In the genomic region with DNA sequence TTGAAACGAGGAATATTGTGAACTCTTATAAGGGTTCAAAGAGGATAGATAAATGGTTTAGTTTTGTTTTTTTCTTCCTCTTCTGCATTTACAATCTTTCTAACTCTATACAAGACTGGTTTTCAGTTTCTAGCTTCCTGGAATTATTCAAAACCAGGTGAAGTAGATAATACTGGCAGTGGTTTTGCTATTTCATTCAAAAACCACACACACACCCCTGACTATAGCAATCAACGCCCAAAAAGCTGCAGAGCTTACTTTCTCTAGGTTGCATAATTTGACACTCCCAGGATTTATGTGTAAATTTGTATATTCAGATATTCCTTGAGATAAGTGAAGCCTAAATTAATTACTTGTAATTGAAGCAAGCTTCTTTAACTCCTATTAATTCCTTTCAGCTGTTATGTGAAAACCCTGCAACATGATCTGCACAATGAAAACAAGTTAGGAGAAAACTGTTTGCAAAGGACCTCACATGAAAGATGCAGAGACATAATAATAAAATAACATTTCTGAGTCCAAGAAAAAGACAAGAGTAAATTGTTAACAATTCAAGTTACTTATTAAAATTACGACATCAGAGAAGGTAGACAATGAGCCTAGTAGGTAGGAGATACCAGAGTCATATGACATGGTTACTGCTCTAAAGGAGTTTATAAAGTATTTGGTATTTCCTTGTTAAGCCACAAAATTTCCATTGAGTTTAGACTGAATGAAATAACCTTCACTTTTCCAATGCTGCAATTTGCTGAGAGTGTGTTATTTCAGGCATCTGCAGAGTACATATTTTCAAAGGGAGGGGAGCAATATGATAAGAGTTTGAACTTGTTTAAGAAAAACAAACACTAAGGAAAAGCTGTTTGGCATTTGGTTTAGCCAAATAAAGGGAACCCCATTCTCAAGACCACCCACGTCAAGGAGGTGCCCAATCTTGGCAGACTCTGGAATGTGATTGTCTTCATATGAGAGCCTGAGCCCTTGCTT, we compare ENCODE assay signal across 8 cellular contexts. TPM values are rescaled to one million over a fixed set of nuclear protein-coding genes. Genes with fewer than 3 reads are reported as not detected.
A peak's percentile ranks its signal among the peaks of the same experiment; 100 is the strongest.
DNase-seq lines count a peak whose midpoint lies in the region; ATAC-seq, FAIRE-seq and TF ChIP-seq lines count a peak whose summit lies in the region.

No MANE protein-coding gene starts in this region.

- no peaks in the 10 kb centered on the region for H3K27me3 Mint-ChIP-seq in activated CD4-positive, alpha-beta memory T cell treated with anti-CD3 and anti-CD28 coated beads for 36 hours
- H3K27me3 Mint-ChIP-seq in stimulated activated naive CD8-positive, alpha-beta T cell treated with anti-CD3 and anti-CD28 coated beads, Interleukin-15, amount 100 ng/mL, for 72 hours = no peaks in the 10 kb centered on the region

- POLR2A ChIA-PET in activated CD4-positive, alpha-beta memory T cell treated with anti-CD3 and anti-CD28 coated beads for 36 hours (lab: Charles Lee) = interaction anchor here (0.6 to 4.6 kb wide), 12 partner anchors 13 to 103 kb away, joined by 3 to 101 read pairs (median 12); partner anchors contain the start of gene HNRNPA3

- H3K4me2 ChIP-seq in DND-41 (ENCODE audit: insufficient read depth, low read length) = peak overlapping the region; percentile 77

- WGBS in right cardiac atrium = 30% methylated on average over 4 of the region's 4 CpGs

- H3K36me3 Mint-ChIP-seq in activated CD4-positive, alpha-beta memory T cell treated with anti-CD3 and anti-CD28 coated beads for 36 hours = peaks cover 11% of the 10 kb centered on the region

- H3K4me1 ChIP-seq in DND-41 (ENCODE audit: insufficient read depth, low read length) = peaks cover 43% of the 10 kb centered on the region
- H3K4me1 ChIP-seq in HUES6 (ENCODE audit: control insufficient read depth, insufficient read depth, low read length) = peaks cover 33% of the 10 kb centered on the region
- H3K4me1 ChIP-seq in right cardiac atrium (ENCODE audit: control insufficient read depth, insufficient read depth, low read length) = no peaks in the 10 kb centered on the region

- H3K36me3 ChIP-seq in DND-41 (ENCODE audit: insufficient read depth, low read length) (peaks cover 3% of the 10 kb centered on the region; the same call in 1 of the 2 replicates), HUES6 (ENCODE audit: control insufficient read depth, insufficient read depth, low read length) (no peaks in the 10 kb centered on the region; the same call in 1 of the 2 replicates)

- no peak for FAIRE-seq in GM12891 (lab: Jason Lieb, UNC)

- DNase-seq in DND-41 = peak; percentile 48
- DNase-seq in activated CD4-positive, alpha-beta memory T cell treated with anti-CD3 and anti-CD28 coated beads for 36 hours = no peak
- no peak for DNase-seq in right cardiac atrium
- no peak for DNase-seq in stimulated activated naive CD8-positive, alpha-beta T cell treated with anti-CD3 and anti-CD28 coated beads, Interleukin-15, amount 100 ng/mL, for 72 hours
- no peak for DNase-seq in GM12891 (ENCODE audit: insufficient read length, low spot score)
- no peak for DNase-seq in NCI-H1105 (lab: John Stamatoyannopoulos, UW)
- DNase-seq in NCI-H774 (lab: John Stamatoyannopoulos, UW) = no peak

- CTCF ChIA-PET in activated CD4-positive, alpha-beta memory T cell treated with anti-CD3 and anti-CD28 coated beads for 36 hours (lab: Charles Lee) = interaction anchor here (1.1 to 6.1 kb wide), 8 partner anchors 12 to 1264 kb away, joined by 5 to 65 read pairs (median 24); partner anchors contain the start of gene LNPK

- H3K4me1 Mint-ChIP-seq in activated CD4-positive, alpha-beta memory T cell treated with anti-CD3 and anti-CD28 coated beads for 36 hours (ENCODE audit: low read depth) = peaks cover 42% of the 10 kb centered on the region
- H3K4me1 Mint-ChIP-seq in stimulated activated naive CD8-positive, alpha-beta T cell treated with anti-CD3 and anti-CD28 coated beads, Interleukin-15, amount 100 ng/mL, for 72 hours = peaks cover 51% of the 10 kb centered on the region

- no peaks in the 10 kb centered on the region for H3K9me3 Mint-ChIP-seq in activated CD4-positive, alpha-beta memory T cell treated with anti-CD3 and anti-CD28 coated beads for 36 hours
- H3K9me3 Mint-ChIP-seq in stimulated activated naive CD8-positive, alpha-beta T cell treated with anti-CD3 and anti-CD28 coated beads, Interleukin-15, amount 100 ng/mL, for 72 hours = no peaks in the 10 kb centered on the region

- H3K79me2 ChIP-seq in DND-41 (ENCODE audit: insufficient read depth, low read length) = peaks cover 41% of the 10 kb centered on the region

- peak overlapping the region; percentile 99 for H3K27ac Mint-ChIP-seq in activated CD4-positive, alpha-beta memory T cell treated with anti-CD3 and anti-CD28 coated beads for 36 hours
- H3K27ac Mint-ChIP-seq in stimulated activated naive CD8-positive, alpha-beta T cell treated with anti-CD3 and anti-CD28 coated beads, Interleukin-15, amount 100 ng/mL, for 72 hours = peak overlapping the region; percentile 100

- TF ChIP-seq POLR2A in GM12891 (IDR thresholded peaks at IDR 0.05; ENCODE audit: low read depth, low read length) = no peak

- no peaks in the 10 kb centered on the region for H3K9me3 ChIP-seq in DND-41 (ENCODE audit: insufficient read depth, low read length, severe bottlenecking)
- H3K9me3 ChIP-seq in HUES6 (ENCODE audit: control insufficient read depth, insufficient read depth, low read depth, low read length) = no peaks in the 10 kb centered on the region
- no peaks in the 10 kb centered on the region for H3K9me3 ChIP-seq in right cardiac atrium (ENCODE audit: control insufficient read depth, low read length)

- ATAC-seq in DND-41 (ENCODE audit: insufficient read depth, low read depth) (peak; percentile 27), right cardiac atrium (no peak)
- ATAC-seq in stimulated activated naive CD8-positive, alpha-beta T cell treated with anti-CD3 and anti-CD28 coated beads, Interleukin-15, amount 100 ng/mL, for 72 hours = no peak

- peak overlapping the region; percentile 99 for H3K27ac ChIP-seq in DND-41 (ENCODE audit: low read length)
- H3K27ac ChIP-seq in HUES6 (ENCODE audit: low read depth, low read length) = no peak overlapping the region
- H3K27ac ChIP-seq in right cardiac atrium (ENCODE audit: low read length) = peak overlapping the region; percentile 67

- H3K9ac ChIP-seq in DND-41 (ENCODE audit: low read depth, low read length) = peak overlapping the region; percentile 98
- H3K9ac ChIP-seq in HUES6 (ENCODE audit: low read length) = no peak overlapping the region

- intact Hi-C loops in activated CD4-positive, alpha-beta memory T cell treated with anti-CD3 and anti-CD28 coated beads for 36 hours (cut with micrococcal nuclease) = loop anchor here (2.0 to 10.0 kb wide), 2 partner anchors 287 to 331 kb away; a partner anchor contains a TSS
- intact Hi-C loops in right cardiac atrium (cut with DNase I) = loop anchor here in 3 of 4 donors (10.0 kb wide), 3 partner anchors 69 to 129 kb away; partner anchors contain the start of gene AGPS (in 1 of the 3)

- peak overlapping the region; percentile 84 for H2AFZ ChIP-seq in DND-41 (ENCODE audit: low read depth, low read length)

- no peak for TF ChIP-seq CTCF in DND-41 (IDR thresholded peaks at IDR 0.05; ENCODE audit: borderline replicate concordance, extremely low read depth, low read length, poor library complexity, severe bottlenecking)

- peak overlapping the region; percentile 90 for H3K4me3 Mint-ChIP-seq in activated CD4-positive, alpha-beta memory T cell treated with anti-CD3 and anti-CD28 coated beads for 36 hours
- peak overlapping the region; percentile 91 to 94 for H3K4me3 Mint-ChIP-seq in stimulated activated naive CD8-positive, alpha-beta T cell treated with anti-CD3 and anti-CD28 coated beads, Interleukin-15, amount 100 ng/mL, for 72 hours

- H3K27me3 ChIP-seq in DND-41 (ENCODE audit: insufficient read depth, low read length, poor library complexity) = no peaks in the 10 kb centered on the region
- no peaks in the 10 kb centered on the region for H3K27me3 ChIP-seq in HUES6 (ENCODE audit: control insufficient read depth, insufficient read depth, low read length)
- H3K27me3 ChIP-seq in right cardiac atrium (ENCODE audit: control insufficient read depth, insufficient read depth) = no peaks in the 10 kb centered on the region

- H4K20me1 ChIP-seq in DND-41 (ENCODE audit: insufficient read depth, low read length) = peaks cover 17% of the 10 kb centered on the region; the same call in 1 of the 2 replicates

- H3K4me3 ChIP-seq in DND-41 (ENCODE audit: low read depth in 1 of 2, low read length in 2 of 2) (peak overlapping the region; percentile 78 to 89; a peak in 3 of 4 replicates), HUES6 (ENCODE audit: low read depth, low read length) (peak overlapping the region; percentile 69; the same call in 1 of the 2 replicates), right cardiac atrium (ENCODE audit: low read length) (no peak overlapping the region)

TF ChIP-seq in GM12891, 5 proteins besides CTCF, POLR2A, EP300 and RAD21:
- TF ChIP-seq PAX5 (IDR thresholded peaks at IDR 0.05; ENCODE audit: insufficient read depth, low read length, severe bottlenecking) (no peak), TAF1 (IDR thresholded peaks at IDR 0.05; ENCODE audit: low read depth, low read length) (no peak), POLR2AphosphoS5 (IDR thresholded peaks at IDR 0.05; ENCODE audit: low read depth, low read length) (no peak), SPI1 (IDR thresholded peaks at IDR 0.05; ENCODE audit: low read depth, low read length) (no peak), POU2F2 (IDR thresholded peaks at IDR 0.05; ENCODE audit: low read depth, low read length) (no peak)
TF ChIP-seq in GM12891: peak in this region for 0.

RNA-seq across cellular contexts. Expression of gene NFE2L2, which starts 1.6 kb away (rescaled TPM):
- 10 to 100 TPM; 51.3 to 52.0 TPM for total RNA-seq in activated CD4-positive, alpha-beta memory T cell treated with anti-CD3 and anti-CD28 coated beads for 36 hours
- total RNA-seq in right cardiac atrium = 10 to 100 TPM; 70.0 to 95.7 (median 77.7) TPM
- polyA plus RNA-seq in right cardiac atrium = 55.8 TPM
- polyA plus RNA-seq in GM12891 (2012; ENCODE audit: low read depth, missing spikeins) = 15.0 TPM

RNA-seq across cellular contexts. Expression of gene HNRNPA3, which starts 53.5 kb away (rescaled TPM):
- 100 to 1,000 TPM; 303 to 311 TPM for total RNA-seq in activated CD4-positive, alpha-beta memory T cell treated with anti-CD3 and anti-CD28 coated beads for 36 hours
- 100 to 1,000 TPM in 1 of 4 donors, 10 to 100 TPM in 3; 66.9 to 110 (median 84.2) TPM for total RNA-seq in right cardiac atrium
- polyA plus RNA-seq in right cardiac atrium = 74.1 TPM
- polyA plus RNA-seq in GM12891 (2012; ENCODE audit: low read depth, missing spikeins) = 339 TPM
